ENCODE assay signal across 8 cellular contexts in the genomic region with DNA sequence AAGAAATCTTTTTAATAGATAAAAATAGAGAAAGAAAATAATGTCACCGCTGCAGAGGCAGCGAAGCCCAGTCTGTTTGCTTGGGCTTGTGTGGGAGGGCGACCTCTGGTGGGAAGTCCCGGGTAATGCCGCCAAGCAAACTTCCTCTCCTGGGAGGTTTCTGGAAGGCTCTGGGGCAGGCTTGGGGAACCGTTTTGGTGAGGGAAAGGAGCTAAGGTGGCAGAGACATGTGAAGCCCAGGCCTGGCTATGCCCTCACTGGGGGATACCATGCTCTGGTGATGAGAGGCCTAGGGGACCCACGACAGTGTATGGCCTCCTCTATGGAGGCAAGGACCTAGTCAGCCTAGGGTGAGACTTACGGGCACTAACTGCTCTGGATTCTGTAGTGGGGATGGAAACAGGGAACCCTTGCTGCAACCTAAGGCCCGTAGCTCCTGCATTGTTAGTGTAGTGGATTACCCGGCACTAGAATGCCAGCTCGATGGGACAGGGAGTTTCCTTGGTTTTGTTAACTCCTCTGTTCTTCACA.
A peak's percentile ranks its signal among the peaks of the same experiment; 100 is the strongest.
DNase-seq lines count a peak whose midpoint lies in the region; ATAC-seq and TF ChIP-seq lines count a peak whose summit lies in the region.

No MANE protein-coding gene starts in this region.

- no peaks in the 10 kb centered on the region for H3K4me1 Mint-ChIP-seq in activated naive CD8-positive, alpha-beta T cell treated with anti-CD3 and anti-CD28 coated beads, Interleukin-2, amount 10 ng/mL, durations not matched to agents 7 days and 5 days
- H3K4me1 Mint-ChIP-seq in progenitor cell of endocrine pancreas (ENCODE audit: low read depth) = peaks cover 34% of the 10 kb centered on the region

- H3K36me3 ChIP-seq in BE2C (no peaks in the 10 kb centered on the region), cardiac muscle cell (no peaks in the 10 kb centered on the region)

- peaks cover 1% of the 10 kb centered on the region for H3K9me3 Mint-ChIP-seq in activated naive CD8-positive, alpha-beta T cell treated with anti-CD3 and anti-CD28 coated beads, Interleukin-2, amount 10 ng/mL, durations not matched to agents 7 days and 5 days
- H3K9me3 Mint-ChIP-seq in progenitor cell of endocrine pancreas (ENCODE audit: low read depth) = peaks cover 6% of the 10 kb centered on the region

- peaks cover 2% of the 10 kb centered on the region for H3K27me3 Mint-ChIP-seq in activated naive CD8-positive, alpha-beta T cell treated with anti-CD3 and anti-CD28 coated beads, Interleukin-2, amount 10 ng/mL, durations not matched to agents 7 days and 5 days
- H3K27me3 Mint-ChIP-seq in progenitor cell of endocrine pancreas = peaks cover 4% of the 10 kb centered on the region

- no peaks in the 10 kb centered on the region for H3K36me3 Mint-ChIP-seq in activated naive CD8-positive, alpha-beta T cell treated with anti-CD3 and anti-CD28 coated beads, Interleukin-2, amount 10 ng/mL, durations not matched to agents 7 days and 5 days
- peaks cover 5% of the 10 kb centered on the region for H3K36me3 Mint-ChIP-seq in progenitor cell of endocrine pancreas (ENCODE audit: insufficient read depth)

- H3K9me3 ChIP-seq in BE2C = no peaks in the 10 kb centered on the region
- no peaks in the 10 kb centered on the region for H3K9me3 ChIP-seq in cardiac muscle cell (ENCODE audit: low read depth)

- H3K27ac ChIP-seq in cardiac muscle cell = no peak overlapping the region

- H3K27ac Mint-ChIP-seq in activated naive CD8-positive, alpha-beta T cell treated with anti-CD3 and anti-CD28 coated beads, Interleukin-2, amount 10 ng/mL, durations not matched to agents 7 days and 5 days = no peak overlapping the region
- H3K27ac Mint-ChIP-seq in progenitor cell of endocrine pancreas = peak overlapping the region; percentile 8

- peak; percentile 57 for ATAC-seq in GM18861 (IDR thresholded peaks at IDR 0.05; ENCODE audit: unreplicated experiment)
- ATAC-seq in HG03378 (IDR thresholded peaks at IDR 0.05; ENCODE audit: unreplicated experiment) = peak; percentile 55
- peak; percentile 36 for ATAC-seq in activated naive CD8-positive, alpha-beta T cell treated with anti-CD3 and anti-CD28 coated beads, Interleukin-2, amount 10 ng/mL, durations not matched to agents 7 days and 5 days (ENCODE audit: low read depth)
- ATAC-seq in HG03135 (IDR thresholded peaks at IDR 0.05; ENCODE audit: unreplicated experiment) = no peak

- peaks cover 9% of the 10 kb centered on the region for H3K4me1 ChIP-seq in BE2C
- H3K4me1 ChIP-seq in cardiac muscle cell (ENCODE audit: low read depth) = peaks cover 17% of the 10 kb centered on the region

- H3K4me3 ChIP-seq in BE2C (ENCODE audit: low read depth, low read length) (peak overlapping the region; percentile 47), cardiac muscle cell (no peak overlapping the region)

- POLR2A ChIA-PET in activated naive CD8-positive, alpha-beta T cell treated with anti-CD3 and anti-CD28 coated beads, Interleukin-2, amount 10 ng/mL, durations not matched to agents 7 days and 5 days (lab: Charles Lee) = interaction anchor here (0.6 kb wide), 1 partner anchor 636 kb away, joined by 3 read pairs; no protein-coding TSS in a partner anchor

- DNase-seq in BE2C (peak; percentile 61), OCI-M1 (lab: John Stamatoyannopoulos, UW) (peak; percentile 73), cardiac muscle cell (ENCODE audit: low read depth in 1 of 2, low spot score in 1 of 2) (peak; percentile 68 to 77), progenitor cell of endocrine pancreas (ENCODE audit: low spot score, unreplicated experiment) (peak; percentile 65)
- peak; percentile 56 for DNase-seq in activated naive CD8-positive, alpha-beta T cell treated with anti-CD3 and anti-CD28 coated beads, Interleukin-2, amount 10 ng/mL, durations not matched to agents 7 days and 5 days

- H3K4me3 Mint-ChIP-seq in activated naive CD8-positive, alpha-beta T cell treated with anti-CD3 and anti-CD28 coated beads, Interleukin-2, amount 10 ng/mL, durations not matched to agents 7 days and 5 days = no peak overlapping the region
- peak overlapping the region; percentile 35 for H3K4me3 Mint-ChIP-seq in progenitor cell of endocrine pancreas (ENCODE audit: low read depth)

- TF ChIP-seq CTCF in BE2C (IDR thresholded peaks at IDR 0.05; ENCODE audit: low read depth, low read length) (peak; percentile 85), cardiac muscle cell (IDR thresholded peaks at IDR 0.05; ENCODE audit: low read depth, low read length) (peak; percentile 94), progenitor cell of endocrine pancreas (IDR thresholded peaks at IDR 0.05; ENCODE audit: unreplicated experiment) (peak; percentile 97)

- H3K27me3 ChIP-seq in BE2C (no peaks in the 10 kb centered on the region), cardiac muscle cell (no peaks in the 10 kb centered on the region)
